Comparison of ENCODE assay signal across 7 cellular contexts in the genomic region with DNA sequence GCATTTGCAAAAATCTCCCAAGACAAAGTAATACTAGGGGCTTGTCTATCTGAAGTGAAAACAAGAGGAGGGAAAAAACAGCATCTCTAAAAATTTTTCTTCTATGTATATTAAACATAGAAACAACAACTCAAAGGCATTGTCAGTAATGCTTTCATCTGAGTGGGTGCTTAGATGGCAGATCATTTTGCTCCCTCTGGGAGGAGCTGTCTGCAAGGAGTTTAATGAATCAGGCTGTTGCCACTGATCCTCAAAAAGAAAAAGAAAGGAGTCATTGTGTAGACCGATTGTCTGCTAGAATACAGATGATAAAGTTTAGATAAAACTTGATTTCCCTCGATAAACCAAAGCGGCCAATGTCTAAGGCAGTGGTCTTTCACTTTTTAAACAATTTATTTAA. TPM values are rescaled to one million over a fixed set of nuclear protein-coding genes. Genes with fewer than 3 reads are reported as not detected.
DNase-seq lines count a peak whose midpoint lies in the region; ATAC-seq, FAIRE-seq and TF ChIP-seq lines count a peak whose summit lies in the region.

No MANE protein-coding gene starts in this region.

- H4K20me1 ChIP-seq in MM.1S (ENCODE audit: insufficient read depth, low read length) = no peaks in the 10 kb centered on the region

- no peak overlapping the region for H3K4me3 Mint-ChIP-seq in activated T-helper 1 cell treated with anti-CD3 and anti-CD28 coated beads, Interleukin-12 subunit alpha, Interleukin-12 subunit beta, Interleukin-2, Interleukin-4 antibody, amounts not matched to agents 30 ng/mL and 10 ng/mL and 1 ng/mL, durations not matched to agents 14 hours and 24 hours and 36 hours

- no peaks in the 10 kb centered on the region for H3K9me3 Mint-ChIP-seq in activated T-helper 1 cell treated with anti-CD3 and anti-CD28 coated beads, Interleukin-12 subunit alpha, Interleukin-12 subunit beta, Interleukin-2, Interleukin-4 antibody, amounts not matched to agents 30 ng/mL and 10 ng/mL and 1 ng/mL, durations not matched to agents 14 hours and 24 hours and 36 hours

- no peaks in the 10 kb centered on the region for H3K9me2 ChIP-seq in MM.1S (replicated peaks; ENCODE audit: insufficient read depth, low read length)

- no peaks in the 10 kb centered on the region for H3K36me3 ChIP-seq in MM.1S (replicated peaks; ENCODE audit: insufficient read depth, low read length)

- H3K27me3 ChIP-seq in MM.1S (replicated peaks; ENCODE audit: insufficient read depth, low read length) = no peaks in the 10 kb centered on the region

- H3F3A ChIP-seq in MM.1S (ENCODE audit: insufficient read depth, low read length) = no peaks in the 10 kb centered on the region

- H3K4me1 ChIP-seq in MM.1S (ENCODE audit: low read length) = no peaks in the 10 kb centered on the region

- peak; percentile 76 for FAIRE-seq in islet of Langerhans (lab: Jason Lieb, UNC)

- no peak overlapping the region for H3K4me2 ChIP-seq in MM.1S (ENCODE audit: low read depth, low read length)

- intact Hi-C loops in activated T-helper 1 cell treated with anti-CD3 and anti-CD28 coated beads, Interleukin-12 subunit alpha, Interleukin-12 subunit beta, Interleukin-2, Interleukin-4 antibody, amounts not matched to agents 30 ng/mL and 10 ng/mL and 1 ng/mL, durations not matched to agents 14 hours and 24 hours and 36 hours (cut with micrococcal nuclease) = loop anchor here (1.0 kb wide), 1 partner anchor 195 kb away; no protein-coding TSS in a partner anchor

- peaks cover 5% of the 10 kb centered on the region for H3K27me3 Mint-ChIP-seq in activated T-helper 1 cell treated with anti-CD3 and anti-CD28 coated beads, Interleukin-12 subunit alpha, Interleukin-12 subunit beta, Interleukin-2, Interleukin-4 antibody, amounts not matched to agents 30 ng/mL and 10 ng/mL and 1 ng/mL, durations not matched to agents 14 hours and 24 hours and 36 hours (ENCODE audit: insufficient read depth)

- H3K9me3 ChIP-seq in MM.1S (replicated peaks; ENCODE audit: insufficient read depth, low read length) = no peaks in the 10 kb centered on the region

- TF ChIP-seq CTCF in GM10266 (IDR thresholded peaks at IDR 0.05; ENCODE audit: control insufficient read depth, insufficient read depth, low read depth, missing control alignments) (no peak), MM.1S (IDR thresholded peaks at IDR 0.05; ENCODE audit: low read length) (peak; percentile 21), VCaP (conservative IDR thresholded peaks at IDR 0.05) (peak; percentile 87)

- H3K4me3 ChIP-seq in MM.1S (ENCODE audit: low read length) = no peak overlapping the region

- no peaks in the 10 kb centered on the region for H3K79me2 ChIP-seq in MM.1S (ENCODE audit: low read length)

- H3K4me1 Mint-ChIP-seq in activated T-helper 1 cell treated with anti-CD3 and anti-CD28 coated beads, Interleukin-12 subunit alpha, Interleukin-12 subunit beta, Interleukin-2, Interleukin-4 antibody, amounts not matched to agents 30 ng/mL and 10 ng/mL and 1 ng/mL, durations not matched to agents 14 hours and 24 hours and 36 hours (ENCODE audit: low read depth) = no peaks in the 10 kb centered on the region

- no peak overlapping the region for H2AFZ ChIP-seq in MM.1S (ENCODE audit: low read length)

- H3K36me3 Mint-ChIP-seq in activated T-helper 1 cell treated with anti-CD3 and anti-CD28 coated beads, Interleukin-12 subunit alpha, Interleukin-12 subunit beta, Interleukin-2, Interleukin-4 antibody, amounts not matched to agents 30 ng/mL and 10 ng/mL and 1 ng/mL, durations not matched to agents 14 hours and 24 hours and 36 hours (ENCODE audit: low read depth) = no peaks in the 10 kb centered on the region

- H3K27ac ChIP-seq in MM.1S (ENCODE audit: low read length) (no peak overlapping the region), VCaP (no peak overlapping the region)

- H3K9ac ChIP-seq in MM.1S (ENCODE audit: low read length) = no peak overlapping the region

- ATAC-seq in HG02981 (IDR thresholded peaks at IDR 0.05; ENCODE audit: unreplicated experiment) = no peak

- H3K27ac Mint-ChIP-seq in activated T-helper 1 cell treated with anti-CD3 and anti-CD28 coated beads, Interleukin-12 subunit alpha, Interleukin-12 subunit beta, Interleukin-2, Interleukin-4 antibody, amounts not matched to agents 30 ng/mL and 10 ng/mL and 1 ng/mL, durations not matched to agents 14 hours and 24 hours and 36 hours = no peak overlapping the region

- DNase-seq in GM10266 (ENCODE audit: extremely low spot score) = peak; percentile 15
- DNase-seq in MM.1S = no peak
- DNase-seq in amniotic stem cell (lab: John Stamatoyannopoulos, UW) = no peak
- no peak for DNase-seq in activated T-helper 1 cell treated with anti-CD3 and anti-CD28 coated beads, Interleukin-12 subunit alpha, Interleukin-12 subunit beta, Interleukin-2, Interleukin-4 antibody, amounts not matched to agents 30 ng/mL and 10 ng/mL and 1 ng/mL, durations not matched to agents 14 hours and 24 hours and 36 hours (ENCODE audit: low spot score)

RNA-seq across cellular contexts. Expression of a gene that starts 49.7 kb away (rescaled TPM):
- total RNA-seq in activated T-helper 1 cell treated with anti-CD3 and anti-CD28 coated beads, Interleukin-12 subunit alpha, Interleukin-12 subunit beta, Interleukin-2, Interleukin-4 antibody, amounts not matched to agents 30 ng/mL and 10 ng/mL and 1 ng/mL, durations not matched to agents 14 hours and 24 hours and 36 hours = 15.1 and 17.6 TPM in 2 replicates

RNA-seq across cellular contexts. Expression of a gene that starts 52.5 kb away (rescaled TPM):
- 0.10 TPM in 1 of 2 replicates, not detected in the other for total RNA-seq in activated T-helper 1 cell treated with anti-CD3 and anti-CD28 coated beads, Interleukin-12 subunit alpha, Interleukin-12 subunit beta, Interleukin-2, Interleukin-4 antibody, amounts not matched to agents 30 ng/mL and 10 ng/mL and 1 ng/mL, durations not matched to agents 14 hours and 24 hours and 36 hours
